24 cellular contexts compared by ENCODE assay signal in the genomic region with DNA sequence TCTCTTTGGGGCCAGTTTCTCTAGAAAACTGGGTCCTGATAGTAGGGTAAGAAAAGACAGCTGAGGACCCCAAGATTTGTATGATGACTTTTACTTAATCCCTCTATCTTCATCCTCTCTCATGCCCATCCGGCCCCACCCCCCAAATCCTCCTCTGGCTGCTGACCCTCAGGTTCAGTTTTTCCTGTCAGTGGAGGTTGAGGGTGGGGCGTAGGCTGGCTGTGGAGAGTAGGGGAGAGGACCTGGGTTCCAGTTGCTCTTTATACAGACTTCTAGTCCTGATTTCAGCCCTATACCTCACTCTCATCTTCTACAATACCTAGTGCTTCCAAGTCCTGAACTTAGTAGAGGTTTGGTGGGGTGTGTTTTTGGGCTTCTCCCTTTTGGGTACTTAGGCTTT.
"Had no signal": no experiment of that assay in that cellular context is flagged by ENCODE, and none has a peak within 500 bp of the region (broad histone marks: within the 10 kb centered on the region; RNA-seq: fewer than 3 reads in every experiment).

No MANE protein-coding gene starts in this region.

- H3K9me3 Mint-ChIP-seq: IgD-negative memory B cell had no signal

- H3K27ac ChIP-seq: RWPE1, SJCRH30 had no signal

- DNase-seq: KBM-7; MG63; NCI-H1092; NCI-H1105 treated with DMSO at 0.1 percent for 48 hours; NCI-H1417 treated with DMSO at 0.1 percent for 48 hours; NCI-H146; NCI-H1694 treated with DMSO at 0.1 percent for 48 hours; NCI-H1930; NCI-H2081; NCI-H2107; NCI-H2227 treated with DMSO at 0.1 percent for 48 hours; NCI-H446; NCI-H510A; NCI-H524 treated with DMSO at 0.1 percent for 48 hours; NCI-H69; NCI-H774; NK-92 treated with Interleukin-12 subunit alpha and Interleukin-12 subunit beta, amount 100 ng/mL, for 24 hours; PC-3; SHP77 treated with DMSO at 0.1 percent for 48 hours; SJCRH30 had no signal

- H3K27me3 ChIP-seq: MG63, SJCRH30 had no signal

- H3K4me3 ChIP-seq: MG63, SJCRH30 had no signal

- H3K9me3 ChIP-seq: SJCRH30 had no signal

- H3K27ac Mint-ChIP-seq: IgD-negative memory B cell had no signal

- ATAC-seq: Panc1, PC-3, SK-N-SH treated with all-trans-retinoic acid at 6 μM for 48 hours had no signal

- H3K4me1 Mint-ChIP-seq: IgD-negative memory B cell had no signal

- H3K4me3 Mint-ChIP-seq: IgD-negative memory B cell had no signal

- H3K27me3 Mint-ChIP-seq: IgD-negative memory B cell had no signal

- H3K4me1 ChIP-seq: SJCRH30 had no signal
